Comparison of ENCODE assay signal across 1 cellular context in genomic region chr1:222897527-222898190, GRCh38.
TF ChIP-seq lines count a peak whose summit lies in the region.

No MANE protein-coding gene starts in this region.

TF ChIP-seq in WTC11, 78 proteins besides CTCF, POLR2A, EP300 and RAD21 (continued from another document):
- TF ChIP-seq, protein P1, sequence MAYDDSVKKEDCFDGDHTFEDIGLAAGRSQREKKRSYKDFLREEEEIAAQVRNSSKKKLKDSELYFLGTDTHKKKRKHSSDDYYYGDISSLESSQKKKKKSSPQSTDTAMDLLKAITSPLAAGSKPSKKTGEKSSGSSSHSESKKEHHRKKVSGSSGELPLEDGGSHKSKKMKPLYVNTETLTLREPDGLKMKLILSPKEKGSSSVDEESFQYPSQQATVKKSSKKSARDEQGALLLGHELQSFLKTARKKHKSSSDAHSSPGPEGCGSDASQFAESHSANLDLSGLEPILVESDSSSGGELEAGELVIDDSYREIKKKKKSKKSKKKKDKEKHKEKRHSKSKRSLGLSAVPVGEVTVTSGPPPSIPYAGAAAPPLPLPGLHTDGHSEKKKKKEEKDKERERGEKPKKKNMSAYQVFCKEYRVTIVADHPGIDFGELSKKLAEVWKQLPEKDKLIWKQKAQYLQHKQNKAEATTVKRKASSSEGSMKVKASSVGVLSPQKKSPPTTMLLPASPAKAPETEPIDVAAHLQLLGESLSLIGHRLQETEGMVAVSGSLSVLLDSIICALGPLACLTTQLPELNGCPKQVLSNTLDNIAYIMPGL (CRISPR knock-in tag; IDR thresholded peaks at IDR 0.05): no peak
- TF ChIP-seq ATF1 (CRISPR knock-in tag; IDR thresholded peaks at IDR 0.05): no peak
TF ChIP-seq in WTC11: peak in this region for 0.
